ENCODE assay signal across 1 cellular context in the genomic region with DNA sequence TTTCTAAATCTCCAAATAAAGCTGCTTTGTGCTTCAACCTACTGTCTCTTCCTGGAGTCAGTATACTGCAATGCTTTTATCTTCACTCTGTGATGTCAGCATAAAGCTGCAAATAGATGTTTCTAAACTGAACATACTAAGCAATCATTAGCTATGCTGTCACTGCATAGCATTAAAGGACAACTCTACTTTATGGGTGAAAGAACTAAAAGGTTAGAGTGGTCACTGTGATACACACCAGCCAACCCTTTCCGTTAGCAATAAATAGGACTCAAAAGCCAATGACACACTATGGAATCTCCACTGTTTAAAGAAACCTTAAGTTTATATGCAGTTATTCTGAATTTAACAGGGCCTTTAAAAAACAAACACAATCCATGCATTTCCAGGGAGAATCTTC.
TF ChIP-seq lines count a peak whose summit lies in the region.

No MANE protein-coding gene starts in this region.

TF ChIP-seq in endothelial cell of umbilical vein, 7 proteins besides CTCF, POLR2A, EP300 and RAD21:
- TF ChIP-seq POLR2AphosphoS5 (IDR thresholded peaks at IDR 0.05; ENCODE audit: insufficient read depth, low read depth, low read length): no peak
- TF ChIP-seq FOS (IDR thresholded peaks at IDR 0.05; ENCODE audit: borderline replicate concordance, insufficient read depth, low read length): no peak
- no peak for TF ChIP-seq EZH2 (IDR thresholded peaks at IDR 0.05; ENCODE audit: borderline replicate concordance, low read depth, low read length, severe bottlenecking)
- no peak for TF ChIP-seq JUN (IDR thresholded peaks at IDR 0.05; ENCODE audit: borderline replicate concordance, insufficient read depth, insufficient read length, low read depth)
